In the genomic region with DNA sequence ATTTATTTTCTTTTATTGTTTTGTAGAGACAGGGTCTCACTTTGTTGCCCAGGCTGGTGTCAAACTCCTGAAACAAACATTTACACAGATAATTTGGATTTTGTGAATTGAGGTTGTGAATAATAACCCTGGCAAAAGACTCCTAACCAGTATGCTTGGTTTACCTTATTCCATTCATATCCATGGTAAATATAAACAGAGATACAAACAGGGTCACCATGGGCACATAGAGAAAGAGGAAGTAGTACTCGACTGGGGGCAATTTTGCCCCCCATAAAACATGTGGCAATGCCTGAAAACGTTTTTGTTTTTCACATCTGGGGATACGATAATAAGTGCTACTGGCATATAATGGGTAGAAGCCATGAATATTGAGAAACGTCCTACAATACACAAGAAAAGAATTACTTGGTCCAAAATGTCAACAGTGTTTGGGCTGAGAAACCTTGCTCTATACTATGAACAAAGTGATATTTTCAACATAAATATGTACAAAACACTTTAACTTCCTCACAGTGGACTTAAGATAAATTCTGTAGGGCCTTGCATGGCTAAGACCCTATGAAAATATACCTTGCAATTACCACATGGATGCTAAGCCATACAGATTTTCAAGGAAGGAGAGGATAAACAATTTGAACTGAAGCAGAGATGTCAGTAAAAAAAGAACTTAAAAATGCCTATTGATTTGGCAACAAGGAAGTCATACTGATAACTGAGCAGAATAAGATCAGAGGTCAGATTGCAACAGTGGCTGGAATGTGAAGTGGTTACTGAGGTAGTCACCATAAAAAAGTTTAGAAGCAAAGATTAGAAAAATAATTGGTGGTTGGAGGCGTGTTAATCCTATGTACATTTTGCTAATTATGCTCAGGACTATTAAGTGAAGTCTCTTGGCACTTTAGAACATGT, we compare ENCODE assay signal across 13 cellular contexts. TPM values are rescaled to one million over a fixed set of nuclear protein-coding genes. Genes with fewer than 3 reads are reported as not detected.
DNase-seq lines count a peak whose midpoint lies in the region; ATAC-seq and TF ChIP-seq lines count a peak whose summit lies in the region.
"Had no signal": no experiment of that assay in that cellular context is flagged by ENCODE, and none has a peak within 500 bp of the region (broad histone marks: within the 10 kb centered on the region; RNA-seq: fewer than 3 reads in every experiment).

No MANE protein-coding gene starts in this region.

- DNase-seq in SKM-1 treated with dmso at 0.1 percent for 144 hours (lab: John Stamatoyannopoulos, UW; ENCODE audit: unreplicated experiment) (peak; percentile 15), SKM-1 (lab: John Stamatoyannopoulos, UW; ENCODE audit: unreplicated experiment) (no peak), adipocyte (ENCODE audit: low read depth) (peak; percentile 54), left colon (no peak), upper lobe of left lung (peak in 1 of 2 donors; percentile 46), cerebellar nuclear complex (lab: John Stamatoyannopoulos, UW) (no peak)
- no peak for DNase-seq in stimulated activated CD4-positive, alpha-beta T cell treated with anti-CD3 and anti-CD28 coated beads, Interleukin-4, amount 100 ng/mL, for 1 hour
- DNase-seq: activated naive CD4-positive, alpha-beta T cell treated with anti-CD3 and anti-CD28 coated beads, Interleukin-2, amount 10 ng/mL, durations not matched to agents 7 days and 5 days; DMS 273 treated with DMSO at 0.1 percent for 48 hours; left ventricle myocardium superior; SK-N-SH; stimulated activated naive CD8-positive, alpha-beta T cell treated with anti-CD3 and anti-CD28 coated beads, Interleukin-15, Interleukin-2, amounts not matched to agents 100 U/mL and 50 U/mL, for 24 hours had no signal

- H3K4me3 ChIP-seq in adipocyte (ENCODE audit: low read length) (peak overlapping the region; percentile 24), upper lobe of left lung (no peak overlapping the region)

- peak; percentile 86 for ATAC-seq in left colon
- ATAC-seq in upper lobe of left lung (ENCODE audit: low FRiP score in 2 of 2), result peak in 1 of 2 donors; percentile 55
- ATAC-seq in HG02610 (IDR thresholded peaks at IDR 0.05; ENCODE audit: unreplicated experiment), result no peak
- ATAC-seq: left ventricle myocardium superior; stimulated activated naive CD8-positive, alpha-beta T cell treated with anti-CD3 and anti-CD28 coated beads, Interleukin-15, Interleukin-2, amounts not matched to agents 100 U/mL and 50 U/mL, for 24 hours had no signal

- 56 to 60% methylated on average over 5 of the region's 5 CpGs for WGBS in upper lobe of left lung, 2 donors

- intact Hi-C loops in left colon (cut with DNase I, micrococcal nuclease), result no loop called here

- no peaks in the 10 kb centered on the region for H3K27me3 ChIP-seq in adipocyte (replicated peaks; ENCODE audit: control insufficient read depth, insufficient read depth, low read length)
- H3K27me3 ChIP-seq in upper lobe of left lung, result no peaks in the 10 kb centered on the region

- H3K27ac ChIP-seq in upper lobe of left lung, result peak overlapping the region; percentile 2 to 60 (median 12)

- peaks cover 38% of the 10 kb centered on the region for H3K36me3 ChIP-seq in adipocyte (ENCODE audit: control insufficient read depth, insufficient read depth, low read length, severe bottlenecking)
- H3K36me3 ChIP-seq in upper lobe of left lung, result peaks cover 0 to 40% (median 3%) of the 10 kb centered on the region in 4 donors

- TF ChIP-seq CTCF in upper lobe of left lung (IDR thresholded peaks at IDR 0.05), result no peak

- no peak for TF ChIP-seq POLR2A in upper lobe of left lung (IDR thresholded peaks at IDR 0.05)

- H3K9me3 ChIP-seq in adipocyte (ENCODE audit: control insufficient read depth, low read length), result no peaks in the 10 kb centered on the region
- H3K9me3 ChIP-seq in upper lobe of left lung, result no peaks in the 10 kb centered on the region
- H3K9me3 ChIP-seq: SK-N-SH had no signal

- peaks cover 46% of the 10 kb centered on the region for H3K4me1 ChIP-seq in adipocyte (ENCODE audit: control insufficient read depth, insufficient read depth, low read length)
- H3K4me1 ChIP-seq in upper lobe of left lung, result peaks cover 0 to 19% (median 5%) of the 10 kb centered on the region in 4 donors

- no peak for TF ChIP-seq EP300 in upper lobe of left lung (IDR thresholded peaks at IDR 0.05)

- peak overlapping the region; percentile 7 for H3K9ac ChIP-seq in adipocyte (ENCODE audit: low read length)
- H3K9ac ChIP-seq: SK-N-SH had no signal

RNA-seq across cellular contexts. Expression of gene ZBTB41, which starts 27.3 kb away (rescaled TPM):
- total RNA-seq in left colon, result 10 to 100 TPM in 1 of 2 donors, 1 to 10 TPM in 1; 8.1 to 10.5 TPM
- total RNA-seq in upper lobe of left lung, result 10 to 100 TPM in 3 of 6 donors, 1 to 10 TPM in 3; 3.2 to 16.9 (median 9.2) TPM

RNA-seq across cellular contexts. Expression of gene ASPM, which starts 27.4 kb away (rescaled TPM):
- total RNA-seq in left colon, result 1 to 10 TPM; 2.7 to 6.4 TPM
- total RNA-seq in upper lobe of left lung, result 1 to 10 TPM in 4 of 6 donors, under 1 TPM in 2; under 0.01 to 2.7 (median 1.1) TPM

Comparison
In these comparisons a context has a peak if more than half of its experiments do, and no peak if none do; other contexts are left out.
1. DNase-seq: peak in SKM-1 treated with dmso at 0.1 percent for 144 hours (single experiment) and adipocyte (single experiment); none in SKM-1 (single experiment), left colon (0 of 2), cerebellar nuclear complex (0 of 2) and stimulated activated CD4-positive, alpha-beta T cell treated with anti-CD3 and anti-CD28 coated beads, Interleukin-4, amount 100 ng/mL, for 1 hour (single experiment).